1 cellular context compared by ENCODE assay signal in the genomic region with DNA sequence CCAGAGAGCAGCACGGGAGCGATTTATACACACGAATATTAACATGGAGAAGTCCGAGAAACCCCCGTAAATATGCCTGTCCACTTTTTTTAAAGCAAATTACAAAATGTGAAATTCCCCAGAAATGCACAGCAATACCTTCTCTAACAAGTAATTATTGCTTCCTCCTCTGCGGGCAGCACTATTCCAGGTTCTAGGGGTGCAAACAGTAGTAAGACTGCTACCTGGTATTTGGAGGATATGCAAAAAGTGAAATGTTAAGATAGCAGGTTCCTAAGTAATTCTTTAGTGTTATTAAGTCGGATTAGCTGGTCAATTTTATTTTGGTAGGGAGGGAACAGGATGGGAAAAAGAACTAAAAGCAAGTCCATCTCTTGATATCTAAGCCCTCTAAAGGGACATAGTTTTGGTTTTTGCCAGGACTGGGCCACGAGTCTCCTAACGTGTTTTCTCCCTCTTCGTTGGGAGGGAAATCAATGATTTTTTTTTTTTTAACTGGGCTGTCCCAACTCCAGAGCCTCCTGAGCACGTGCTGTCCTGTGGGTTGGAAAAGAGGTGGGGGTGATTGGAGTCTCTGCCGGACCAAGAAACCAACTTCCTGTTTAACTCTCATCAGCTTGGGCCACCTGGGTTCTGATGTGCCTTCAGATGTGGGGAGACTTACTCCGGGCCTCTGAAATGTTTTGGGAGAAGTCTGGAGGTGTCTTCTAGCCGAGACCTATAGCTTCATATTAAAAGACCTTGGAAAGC.
A peak's percentile ranks its signal among the peaks of the same experiment; 100 is the strongest.
TF ChIP-seq lines count a peak whose summit lies in the region.

No MANE protein-coding gene starts in this region.

TF ChIP-seq in HepG2, 621 proteins besides CTCF, POLR2A, EP300 and RAD21 (continues in another document):
- peak; percentile 66 for TF ChIP-seq MNT (IDR thresholded peaks at IDR 0.05)
- 0 out of 2 replicates have a peak, but pooled peaks have one; percentile 11 for TF ChIP-seq NR2F6 (IDR thresholded peaks at IDR 0.05)
- TF ChIP-seq NR2F6 (CRISPR knock-in tag; IDR thresholded peaks at IDR 0.05) = no peak; the same call in 1 of the 2 replicates
- TF ChIP-seq, protein P1, sequence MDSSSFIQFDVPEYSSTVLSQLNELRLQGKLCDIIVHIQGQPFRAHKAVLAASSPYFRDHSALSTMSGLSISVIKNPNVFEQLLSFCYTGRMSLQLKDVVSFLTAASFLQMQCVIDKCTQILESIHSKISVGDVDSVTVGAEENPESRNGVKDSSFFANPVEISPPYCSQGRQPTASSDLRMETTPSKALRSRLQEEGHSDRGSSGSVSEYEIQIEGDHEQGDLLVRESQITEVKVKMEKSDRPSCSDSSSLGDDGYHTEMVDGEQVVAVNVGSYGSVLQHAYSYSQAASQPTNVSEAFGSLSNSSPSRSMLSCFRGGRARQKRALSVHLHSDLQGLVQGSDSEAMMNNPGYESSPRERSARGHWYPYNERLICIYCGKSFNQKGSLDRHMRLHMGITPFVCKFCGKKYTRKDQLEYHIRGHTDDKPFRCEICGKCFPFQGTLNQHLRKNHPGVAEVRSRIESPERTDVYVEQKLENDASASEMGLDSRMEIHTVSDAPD (CRISPR knock-in tag; IDR thresholded peaks at IDR 0.05) = no peak; the same call in 1 of the 2 replicates
- peak; percentile 80; the same call in 1 of the 2 replicates for TF ChIP-seq ZSCAN9 (CRISPR knock-in tag; IDR thresholded peaks at IDR 0.05; ENCODE audit: borderline replicate concordance)
- TF ChIP-seq, protein P2, sequence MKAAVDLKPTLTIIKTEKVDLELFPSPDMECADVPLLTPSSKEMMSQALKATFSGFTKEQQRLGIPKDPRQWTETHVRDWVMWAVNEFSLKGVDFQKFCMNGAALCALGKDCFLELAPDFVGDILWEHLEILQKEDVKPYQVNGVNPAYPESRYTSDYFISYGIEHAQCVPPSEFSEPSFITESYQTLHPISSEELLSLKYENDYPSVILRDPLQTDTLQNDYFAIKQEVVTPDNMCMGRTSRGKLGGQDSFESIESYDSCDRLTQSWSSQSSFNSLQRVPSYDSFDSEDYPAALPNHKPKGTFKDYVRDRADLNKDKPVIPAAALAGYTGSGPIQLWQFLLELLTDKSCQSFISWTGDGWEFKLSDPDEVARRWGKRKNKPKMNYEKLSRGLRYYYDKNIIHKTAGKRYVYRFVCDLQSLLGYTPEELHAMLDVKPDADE (CRISPR knock-in tag; IDR thresholded peaks at IDR 0.05) = no peak
- TF ChIP-seq, protein P3, sequence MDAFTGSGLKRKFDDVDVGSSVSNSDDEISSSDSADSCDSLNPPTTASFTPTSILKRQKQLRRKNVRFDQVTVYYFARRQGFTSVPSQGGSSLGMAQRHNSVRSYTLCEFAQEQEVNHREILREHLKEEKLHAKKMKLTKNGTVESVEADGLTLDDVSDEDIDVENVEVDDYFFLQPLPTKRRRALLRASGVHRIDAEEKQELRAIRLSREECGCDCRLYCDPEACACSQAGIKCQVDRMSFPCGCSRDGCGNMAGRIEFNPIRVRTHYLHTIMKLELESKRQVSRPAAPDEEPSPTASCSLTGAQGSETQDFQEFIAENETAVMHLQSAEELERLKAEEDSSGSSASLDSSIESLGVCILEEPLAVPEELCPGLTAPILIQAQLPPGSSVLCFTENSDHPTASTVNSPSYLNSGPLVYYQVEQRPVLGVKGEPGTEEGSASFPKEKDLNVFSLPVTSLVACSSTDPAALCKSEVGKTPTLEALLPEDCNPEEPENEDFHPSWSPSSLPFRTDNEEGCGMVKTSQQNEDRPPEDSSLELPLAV (CRISPR knock-in tag; conservative IDR thresholded peaks at IDR 0.05; ENCODE audit: low read depth) = no peak
- no peak for TF ChIP-seq ZNF10 (CRISPR knock-in tag; IDR thresholded peaks at IDR 0.05; ENCODE audit: borderline replicate concordance, low read depth)
- TF ChIP-seq MYNN (CRISPR knock-in tag; IDR thresholded peaks at IDR 0.05; ENCODE audit: low read depth) = no peak
- TF ChIP-seq SP2 (CRISPR knock-in tag; IDR thresholded peaks at IDR 0.05) = no peak
- peak; percentile 94 for TF ChIP-seq MED1 (CRISPR knock-in tag; IDR thresholded peaks at IDR 0.05)
- TF ChIP-seq MTA1 (CRISPR knock-in tag; IDR thresholded peaks at IDR 0.05; ENCODE audit: borderline replicate concordance) = no peak
- TF ChIP-seq ZBTB37 (CRISPR knock-in tag; IDR thresholded peaks at IDR 0.05) = peak; percentile 86
- TF ChIP-seq ZNF30 (CRISPR knock-in tag; IDR thresholded peaks at IDR 0.05) = no peak
- TF ChIP-seq ZNF777 (CRISPR knock-in tag; IDR thresholded peaks at IDR 0.05) = no peak
- no peak for TF ChIP-seq ZSCAN30 (CRISPR knock-in tag; IDR thresholded peaks at IDR 0.05)
- peak; percentile 76; the same call in 1 of the 2 replicates for TF ChIP-seq ZNF710 (CRISPR knock-in tag; IDR thresholded peaks at IDR 0.05; ENCODE audit: borderline replicate concordance)
- no peak for TF ChIP-seq THAP8 (CRISPR knock-in tag; IDR thresholded peaks at IDR 0.05; ENCODE audit: borderline replicate concordance)
- 0 out of 2 replicates have a peak, but pooled peaks have one; percentile 42 for TF ChIP-seq MIER3 (CRISPR knock-in tag; IDR thresholded peaks at IDR 0.05; ENCODE audit: borderline replicate concordance)
- no peak for TF ChIP-seq AGO1 (IDR thresholded peaks at IDR 0.05; ENCODE audit: low read depth, low read length, poor library complexity, severe bottlenecking)
- TF ChIP-seq DZIP1 (CRISPR knock-in tag; IDR thresholded peaks at IDR 0.05) = no peak
- peak; percentile 99 for TF ChIP-seq ZNF362 (CRISPR knock-in tag; IDR thresholded peaks at IDR 0.05; ENCODE audit: borderline replicate concordance)
- no peak for TF ChIP-seq LCORL (IDR thresholded peaks at IDR 0.05)
- TF ChIP-seq LCORL (CRISPR knock-in tag; IDR thresholded peaks at IDR 0.05) = peak; percentile 81
- TF ChIP-seq ZNF549 (CRISPR knock-in tag; IDR thresholded peaks at IDR 0.05) = no peak
- peak; percentile 80 for TF ChIP-seq PATZ1 (CRISPR knock-in tag; IDR thresholded peaks at IDR 0.05)
- 0 out of 2 replicates have a peak, but pooled peaks have one; percentile 61 for TF ChIP-seq REL (CRISPR knock-in tag; conservative IDR thresholded peaks at IDR 0.05)
- TF ChIP-seq NR3C1 (CRISPR knock-in tag; IDR thresholded peaks at IDR 0.05) = no peak
- TF ChIP-seq HOXA5 (CRISPR knock-in tag; IDR thresholded peaks at IDR 0.05) = peak; percentile 72
- no peak for TF ChIP-seq ZNF34 (CRISPR knock-in tag; IDR thresholded peaks at IDR 0.05; ENCODE audit: borderline replicate concordance)
- TF ChIP-seq MEF2D (CRISPR knock-in tag; IDR thresholded peaks at IDR 0.05) = no peak
- TF ChIP-seq CCAR2 (optimal IDR thresholded peaks at IDR 0.05; ENCODE audit: low read depth, low read length) = no peak
- TF ChIP-seq CHD4 (IDR thresholded peaks at IDR 0.05; ENCODE audit: borderline replicate concordance, low read length) = no peak
- TF ChIP-seq PRPF4 (IDR thresholded peaks at IDR 0.05; ENCODE audit: low read depth, low read length, poor library complexity, severe bottlenecking) = no peak
